Comparison of ENCODE assay signal across 8 cellular contexts in the genomic region with DNA sequence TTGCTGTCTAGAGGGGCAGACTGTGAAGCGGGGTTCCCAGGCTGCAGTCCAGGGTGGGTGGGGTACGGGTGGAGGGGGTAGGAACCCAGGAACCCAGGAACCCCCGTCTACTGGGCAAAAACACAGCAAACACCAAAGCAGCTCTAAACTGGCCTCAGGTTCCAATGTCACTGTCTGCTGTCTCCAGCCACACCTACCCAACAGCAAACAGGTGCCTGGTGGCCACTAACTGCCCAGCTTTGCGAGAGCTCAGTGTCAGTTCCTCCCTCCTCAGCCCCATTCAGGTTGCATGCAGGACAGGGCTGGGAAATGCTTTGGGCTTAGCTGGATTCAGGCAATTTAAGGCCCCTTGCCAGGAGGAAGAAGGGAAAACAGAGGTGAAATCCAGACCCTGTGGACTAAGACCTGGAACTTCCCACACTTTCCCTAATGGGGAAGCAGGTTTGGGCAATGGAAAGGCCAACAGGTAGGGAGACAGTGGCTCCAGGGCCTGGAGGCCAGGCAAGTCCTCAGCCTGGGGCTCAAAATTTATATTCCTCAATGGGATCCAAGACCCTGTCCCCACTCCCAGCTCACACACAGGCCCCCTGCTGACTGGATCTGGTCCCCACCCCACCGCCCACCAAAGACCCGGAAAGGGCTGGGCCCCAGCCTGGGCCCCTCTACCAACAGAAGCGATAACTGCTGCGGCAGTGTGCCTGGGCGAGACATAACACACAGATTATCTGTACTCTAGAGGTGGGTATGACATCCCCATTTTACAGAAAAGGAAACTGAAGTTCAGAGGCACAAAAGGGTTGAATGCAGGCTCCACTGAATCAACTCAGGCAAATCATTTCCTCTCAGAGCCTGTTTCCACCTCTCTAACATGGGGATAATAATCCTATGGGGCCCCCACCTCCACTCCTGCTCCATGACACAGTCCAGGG. TPM values are rescaled to one million over a fixed set of nuclear protein-coding genes. Genes with fewer than 3 reads are reported as not detected.
DNase-seq lines count a peak whose midpoint lies in the region; ATAC-seq and TF ChIP-seq lines count a peak whose summit lies in the region.

No MANE protein-coding gene starts in this region.

- no peaks in the 10 kb centered on the region for H3K27me3 ChIP-seq in ACC112 (ENCODE audit: insufficient read depth, low read length)

- H2AFZ ChIP-seq in ACC112 (ENCODE audit: low read length, unreplicated experiment) = no peak overlapping the region

- CTCF ChIA-PET in HEK293 (lab: Yijun Ruan, JAX) = interaction anchor here (0.7 to 10.0 kb wide), 5 partner anchors 22 to 140 kb away, joined by 3 to 94 read pairs (median 11); no protein-coding TSS in a partner anchor

- DNase-seq in astrocyte of the cerebellum (ENCODE audit: low read depth) (no peak), mucosa of descending colon (peak; percentile 69 to 70 (median 70)), AG08395 (ENCODE audit: low spot score) (no peak), AML-193 (lab: John Stamatoyannopoulos, UW) (no peak)

- H3K4me1 ChIP-seq in ACC112 (ENCODE audit: control insufficient read depth, insufficient read depth, low read length, unreplicated experiment) (peaks cover 41% of the 10 kb centered on the region), HEK293 (ENCODE audit: control insufficient read depth, insufficient read depth, low read length) (peaks cover 8% of the 10 kb centered on the region; the same call in 1 of the 2 replicates), mucosa of descending colon (ENCODE audit: low read depth) (peaks cover 74% of the 10 kb centered on the region)

- in situ Hi-C loops in astrocyte of the cerebellum (cut with HindIII; ENCODE audit: low sequenced_read_pairs) = no loop called here

- ATAC-seq in mucosa of descending colon (peak; percentile 43), HG03571 (IDR thresholded peaks at IDR 0.05; ENCODE audit: unreplicated experiment) (no peak), HG02588 (IDR thresholded peaks at IDR 0.05; ENCODE audit: unreplicated experiment) (no peak)

- TF ChIP-seq CTCF in HEK293 (tag by site-specific recombination; IDR thresholded peaks at IDR 0.05) = no peak
- no peak for TF ChIP-seq CTCF in astrocyte of the cerebellum (IDR thresholded peaks at IDR 0.05; ENCODE audit: low read depth, low read length, missing control alignments)
- TF ChIP-seq CTCF in mucosa of descending colon (IDR thresholded peaks at IDR 0.05) = no peak

- H3K9me3 ChIP-seq in HEK293 (ENCODE audit: control insufficient read depth, insufficient read depth, low read depth, low read length) = no peaks in the 10 kb centered on the region
- no peaks in the 10 kb centered on the region for H3K9me3 ChIP-seq in mucosa of descending colon

- POLR2A ChIA-PET in HEK293 (lab: Yijun Ruan, JAX) = interaction anchor here (1.4 kb wide), 2 partner anchors 22 to 90 kb away, joined by 4 to 5 read pairs; partner anchors contain the start of genes NAIF1 and SLC25A25

- intact Hi-C loops in mucosa of descending colon (cut with DNase I, micrococcal nuclease) = no loop called here

- H3K79me2 ChIP-seq in ACC112 (ENCODE audit: control insufficient read depth, insufficient read depth, low read length, unreplicated experiment) = peaks cover 78% of the 10 kb centered on the region

- H3K27ac ChIP-seq in ACC112 (ENCODE audit: low read depth, low read length) = peak overlapping the region; percentile 18; the same call in 1 of the 2 replicates
- no peak overlapping the region for H3K27ac ChIP-seq in HEK293 (ENCODE audit: extremely low read depth, low read depth, low read length)

- H3K36me3 ChIP-seq in ACC112 (ENCODE audit: insufficient read depth, low read length) (no peaks in the 10 kb centered on the region), HEK293 (ENCODE audit: control insufficient read depth in 2 of 2, insufficient read depth in 1 of 2, low read length in 2 of 2) (peaks cover 0 to 3% of the 10 kb centered on the region in 2 experiments; a peak in 1 of 3 replicates), mucosa of descending colon (ENCODE audit: low read depth) (no peaks in the 10 kb centered on the region)

- H3K4me3 ChIP-seq in ACC112 (ENCODE audit: low read depth, low read length) = peak overlapping the region; percentile 53
- H3K4me3 ChIP-seq in HEK293 (ENCODE audit: low read depth, low read length) = no peak overlapping the region
- H3K4me3 ChIP-seq in astrocyte of the cerebellum (ENCODE audit: low read depth, low read length) = peak overlapping the region; percentile 20
- H3K4me3 ChIP-seq in mucosa of descending colon = no peak overlapping the region

TF ChIP-seq in HEK293, 187 proteins besides CTCF, POLR2A, EP300 and RAD21:
- TF ChIP-seq ZNF391 (tag by site-specific recombination; IDR thresholded peaks at IDR 0.05; ENCODE audit: borderline replicate concordance, low read depth) (no peak), HIC1 (tag by site-specific recombination; IDR thresholded peaks at IDR 0.05) (no peak), SCRT2 (tag by site-specific recombination; IDR thresholded peaks at IDR 0.05) (peak; percentile 74), RBAK (tag by site-specific recombination; IDR thresholded peaks at IDR 0.05) (no peak), ZBTB8A (tag by site-specific recombination; IDR thresholded peaks at IDR 0.05) (0 out of 2 replicates have a peak, but pooled peaks have one; percentile 8)

RNA-seq across cellular contexts. Expression of gene EEIG1, which starts 3.6 kb away (rescaled TPM):
- total RNA-seq in mucosa of descending colon = 100 to 1,000 TPM; 127 to 168 (median 144) TPM

RNA-seq across cellular contexts. Expression of gene DPM2, which starts 39.6 kb away (rescaled TPM):
- 10 to 100 TPM; 23.0 to 30.4 (median 29.4) TPM for total RNA-seq in mucosa of descending colon

RNA-seq across cellular contexts. Expression of gene PIP5KL1, which starts 46.6 kb away (rescaled TPM):
- total RNA-seq in mucosa of descending colon = 1 to 10 TPM in 2 of 3 donors, under 1 TPM in 1; 0.58 to 1.9 (median 1.1) TPM

Comparison
In these comparisons a context has a peak if more than half of its experiments do, and no peak if none do; other contexts are left out.
1. H3K4me3 ChIP-seq: peak in ACC112 (single experiment) and astrocyte of the cerebellum (single experiment); none in HEK293 (single experiment) and mucosa of descending colon (single experiment).
2. DNase-seq: peak in mucosa of descending colon (3 of 3); none in astrocyte of the cerebellum (single experiment), AG08395 (single experiment) and AML-193 (0 of 2).